Comparison of ENCODE assay signal across 1 cellular context in genomic region chr2:1804865-1805264, GRCh38.
TF ChIP-seq lines count a peak whose summit lies in the region.

No MANE protein-coding gene starts in this region.

TF ChIP-seq in IMR-90, 13 proteins besides CTCF, POLR2A, EP300 and RAD21 (continued from another document):
- no peak for TF ChIP-seq RFX5 (IDR thresholded peaks at IDR 0.05; ENCODE audit: low read depth, low read length)
- no peak for TF ChIP-seq USF2 (IDR thresholded peaks at IDR 0.05; ENCODE audit: low read depth, low read length)
- TF ChIP-seq CEBPB (IDR thresholded peaks at IDR 0.05; ENCODE audit: low read depth, low read length), result no peak
TF ChIP-seq in IMR-90: peak in this region for 0.
